ENCODE assay signal across 1 cellular context in genomic region chr13:48532473-48533206, GRCh38.
A peak's percentile ranks its signal among the peaks of the same experiment; 100 is the strongest.
TF ChIP-seq lines count a peak whose summit lies in the region.

Gene RCBTB2, minus strand, starts transcription at chr13:48533080. Its CDS starts 11,141 bp downstream, at chr13:48521939.

TF ChIP-seq in HepG2, 621 proteins besides CTCF, POLR2A, EP300 and RAD21 (continued from another document and continues in another):
- TF ChIP-seq TIGD3 (CRISPR knock-in tag; IDR thresholded peaks at IDR 0.05; ENCODE audit: borderline replicate concordance), result no peak; the same call in 1 of the 2 replicates
- no peak; the same call in 1 of the 2 replicates for TF ChIP-seq RARA (CRISPR knock-in tag; IDR thresholded peaks at IDR 0.05)
- no peak for TF ChIP-seq RARG (CRISPR knock-in tag; IDR thresholded peaks at IDR 0.05; ENCODE audit: low read depth)
- peak; percentile 65; the same call in 1 of the 2 replicates for TF ChIP-seq ETV5 (CRISPR knock-in tag; IDR thresholded peaks at IDR 0.05; ENCODE audit: borderline replicate concordance)
- TF ChIP-seq RFX5 (IDR thresholded peaks at IDR 0.05; ENCODE audit: low read depth, low read length), result no peak
- TF ChIP-seq ZNF552 (CRISPR knock-in tag; IDR thresholded peaks at IDR 0.05; ENCODE audit: borderline replicate concordance), result peak; percentile 61
- no peak for TF ChIP-seq ZNF24 (IDR thresholded peaks at IDR 0.05)
- no peak for TF ChIP-seq SMAD9 (CRISPR knock-in tag; IDR thresholded peaks at IDR 0.05)
- TF ChIP-seq HIVEP1 (CRISPR knock-in tag; IDR thresholded peaks at IDR 0.05), result no peak
- peak; percentile 18; the same call in 1 of the 2 replicates for TF ChIP-seq PPARG (CRISPR knock-in tag; conservative IDR thresholded peaks at IDR 0.05)
- TF ChIP-seq AKNA (CRISPR knock-in tag; IDR thresholded peaks at IDR 0.05; ENCODE audit: borderline replicate concordance), result peak; percentile 86; the same call in 1 of the 2 replicates
- TF ChIP-seq KDM5A (IDR thresholded peaks at IDR 0.05; ENCODE audit: borderline replicate concordance, low read length), result peak; percentile 46; the same call in 1 of the 2 replicates
- TF ChIP-seq ZNF557 (CRISPR knock-in tag; IDR thresholded peaks at IDR 0.05), result peak; percentile 35; the same call in 1 of the 2 replicates
- no peak for TF ChIP-seq PCBP2 (optimal IDR thresholded peaks at IDR 0.05; ENCODE audit: low read depth, low read length, poor library complexity, severe bottlenecking)
- TF ChIP-seq SAFB2 (CRISPR knock-in tag; IDR thresholded peaks at IDR 0.05; ENCODE audit: borderline replicate concordance, low read depth), result peak; percentile 36; the same call in 1 of the 2 replicates
- TF ChIP-seq ZNF674 (CRISPR knock-in tag; IDR thresholded peaks at IDR 0.05; ENCODE audit: low read depth), result no peak
- TF ChIP-seq ZC3H13 (CRISPR knock-in tag; IDR thresholded peaks at IDR 0.05), result peak; percentile 76
- TF ChIP-seq EHMT2 (IDR thresholded peaks at IDR 0.05; ENCODE audit: borderline replicate concordance, low read depth, low read length), result no peak
- TF ChIP-seq ESRRA (CRISPR knock-in tag; IDR thresholded peaks at IDR 0.05; ENCODE audit: low read depth), result peak; percentile 66; the same call in 1 of the 2 replicates
- TF ChIP-seq ZFP36L2 (CRISPR knock-in tag; IDR thresholded peaks at IDR 0.05), result no peak; the same call in 1 of the 2 replicates
- peak; percentile 94 for TF ChIP-seq IRX3 (CRISPR knock-in tag; IDR thresholded peaks at IDR 0.05; ENCODE audit: borderline replicate concordance, low read depth)
- TF ChIP-seq ZNF609 (CRISPR knock-in tag; IDR thresholded peaks at IDR 0.05; ENCODE audit: borderline replicate concordance), result peak; percentile 24; the same call in 1 of the 2 replicates
- no peak for TF ChIP-seq PHF5A (CRISPR knock-in tag; IDR thresholded peaks at IDR 0.05; ENCODE audit: low read depth, unreplicated experiment)
- peak; percentile 59; the same call in 1 of the 2 replicates for TF ChIP-seq ZNF350 (CRISPR knock-in tag; IDR thresholded peaks at IDR 0.05; ENCODE audit: borderline replicate concordance, low read depth)
- TF ChIP-seq ZNF138 (CRISPR knock-in tag; IDR thresholded peaks at IDR 0.05; ENCODE audit: low read depth), result peak; percentile 77
- no peak for TF ChIP-seq NR1H2 (CRISPR knock-in tag; IDR thresholded peaks at IDR 0.05; ENCODE audit: borderline replicate concordance, low read depth)
- peak; percentile 78; the same call in 1 of the 2 replicates for TF ChIP-seq IRF9 (CRISPR knock-in tag; IDR thresholded peaks at IDR 0.05; ENCODE audit: borderline replicate concordance)
- TF ChIP-seq CEBPG (CRISPR knock-in tag; IDR thresholded peaks at IDR 0.05), result no peak
- peak; percentile 44; the same call in 1 of the 2 replicates for TF ChIP-seq GATAD1 (CRISPR knock-in tag; IDR thresholded peaks at IDR 0.05)
- TF ChIP-seq CC2D1A (CRISPR knock-in tag; IDR thresholded peaks at IDR 0.05), result no peak
- no peak for TF ChIP-seq ZBTB37 (CRISPR knock-in tag; IDR thresholded peaks at IDR 0.05)
- TF ChIP-seq PAWR (CRISPR knock-in tag; IDR thresholded peaks at IDR 0.05; ENCODE audit: borderline replicate concordance), result no peak
- 0 out of 2 replicates have a peak, but pooled peaks have one; percentile 85 for TF ChIP-seq MED13 (CRISPR knock-in tag; IDR thresholded peaks at IDR 0.05)
- peak; percentile 93 for TF ChIP-seq MAX (IDR thresholded peaks at IDR 0.05)
- TF ChIP-seq ZNF543 (CRISPR knock-in tag; IDR thresholded peaks at IDR 0.05), result peak; percentile 66; the same call in 1 of the 2 replicates
- TF ChIP-seq PRDM15 (CRISPR knock-in tag; IDR thresholded peaks at IDR 0.05), result no peak; the same call in 1 of the 2 replicates
- TF ChIP-seq ZFP36L1 (CRISPR knock-in tag; IDR thresholded peaks at IDR 0.05), result 0 out of 2 replicates have a peak, but pooled peaks have one; percentile 65
- TF ChIP-seq SMARCE1 (IDR thresholded peaks at IDR 0.05; ENCODE audit: borderline replicate concordance), result no peak
- no peak for TF ChIP-seq GTF3A (CRISPR knock-in tag; conservative IDR thresholded peaks at IDR 0.05)
- peak; percentile 45; the same call in 1 of the 2 replicates for TF ChIP-seq ZNF230 (CRISPR knock-in tag; IDR thresholded peaks at IDR 0.05)
- TF ChIP-seq SP5 (CRISPR knock-in tag; IDR thresholded peaks at IDR 0.05; ENCODE audit: borderline replicate concordance, low read depth), result peak; percentile 28; the same call in 1 of the 2 replicates
- 0 out of 2 replicates have a peak, but pooled peaks have one; percentile 32 for TF ChIP-seq ZNF33B (CRISPR knock-in tag; IDR thresholded peaks at IDR 0.05)
- no peak for TF ChIP-seq ZNF780A (CRISPR knock-in tag; IDR thresholded peaks at IDR 0.05)
- TF ChIP-seq CHCHD3 (CRISPR knock-in tag; IDR thresholded peaks at IDR 0.05), result peak; percentile 87; the same call in 1 of the 2 replicates
- 0 out of 2 replicates have a peak, but pooled peaks have one; percentile 47 for TF ChIP-seq RELA (CRISPR knock-in tag; IDR thresholded peaks at IDR 0.05)
- TF ChIP-seq ZNF672 (CRISPR knock-in tag; IDR thresholded peaks at IDR 0.05), result 0 out of 2 replicates have a peak, but pooled peaks have one; percentile 61
- TF ChIP-seq ATF5 (CRISPR knock-in tag; IDR thresholded peaks at IDR 0.05; ENCODE audit: low read depth), result no peak
- peak; percentile 86 for TF ChIP-seq SNAPC2 (CRISPR knock-in tag; IDR thresholded peaks at IDR 0.05)
